1 cellular context compared by ENCODE assay signal in the genomic region with DNA sequence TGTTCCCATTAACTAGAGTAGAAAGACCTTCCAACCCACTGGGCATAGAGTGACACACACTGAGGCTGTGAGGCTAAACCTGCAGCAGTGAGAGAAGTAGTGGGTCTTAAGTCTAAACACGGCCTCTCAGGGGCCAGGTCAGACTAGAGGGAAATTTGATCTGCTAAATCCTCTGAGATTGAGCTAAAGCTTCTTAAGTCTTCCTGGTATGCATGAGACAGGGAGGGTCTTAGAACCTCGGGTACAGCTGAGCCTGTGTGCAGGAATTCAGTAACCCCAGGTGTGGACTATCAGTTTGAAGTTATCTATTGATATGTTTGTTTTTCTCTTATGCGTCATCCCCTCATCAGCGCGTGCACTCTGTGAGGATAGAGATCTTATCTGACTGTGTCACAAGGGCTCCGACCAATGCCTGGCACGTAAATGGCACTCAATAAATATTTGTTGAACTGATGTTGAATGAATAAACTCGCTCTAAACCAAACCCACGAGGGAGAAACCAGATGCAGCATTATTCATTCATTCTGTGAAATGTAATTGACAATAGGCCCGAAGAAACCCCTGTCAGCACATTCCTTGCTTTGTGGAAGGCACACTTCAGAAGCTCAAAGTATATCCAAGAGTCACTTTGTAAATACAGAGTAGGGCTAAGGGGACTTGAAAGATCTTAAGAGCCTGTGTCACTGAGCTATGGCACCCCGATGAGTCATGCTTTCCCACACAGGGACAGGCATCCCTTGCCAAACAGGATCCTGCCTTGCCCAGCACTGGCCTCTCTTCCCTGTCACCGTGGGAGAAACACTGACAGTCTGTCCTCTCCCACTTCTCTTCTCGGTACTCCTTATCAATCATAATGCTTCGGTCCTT.
TF ChIP-seq lines count a peak whose summit lies in the region.

No MANE protein-coding gene starts in this region.

TF ChIP-seq in HepG2, 621 proteins besides CTCF, POLR2A, EP300 and RAD21 (continued from another document and continues in another):
- TF ChIP-seq, protein P1, sequence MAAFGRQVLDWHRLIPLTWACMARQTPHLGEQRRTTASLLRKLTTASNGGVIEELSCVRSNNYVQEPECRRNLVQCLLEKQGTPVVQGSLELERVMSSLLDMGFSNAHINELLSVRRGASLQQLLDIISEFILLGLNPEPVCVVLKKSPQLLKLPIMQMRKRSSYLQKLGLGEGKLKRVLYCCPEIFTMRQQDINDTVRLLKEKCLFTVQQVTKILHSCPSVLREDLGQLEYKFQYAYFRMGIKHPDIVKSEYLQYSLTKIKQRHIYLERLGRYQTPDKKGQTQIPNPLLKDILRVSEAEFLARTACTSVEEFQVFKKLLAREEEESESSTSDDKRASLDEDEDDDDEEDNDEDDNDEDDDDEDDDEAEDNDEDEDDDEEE (CRISPR knock-in tag; IDR thresholded peaks at IDR 0.05) = no peak
- TF ChIP-seq HMG20B (CRISPR knock-in tag; conservative IDR thresholded peaks at IDR 0.05) = peak; percentile 44; the same call in 1 of the 2 replicates
- no peak for TF ChIP-seq MAFG (CRISPR knock-in tag; IDR thresholded peaks at IDR 0.05)
- no peak for TF ChIP-seq GATAD1 (CRISPR knock-in tag; IDR thresholded peaks at IDR 0.05)
- TF ChIP-seq, protein P2, sequence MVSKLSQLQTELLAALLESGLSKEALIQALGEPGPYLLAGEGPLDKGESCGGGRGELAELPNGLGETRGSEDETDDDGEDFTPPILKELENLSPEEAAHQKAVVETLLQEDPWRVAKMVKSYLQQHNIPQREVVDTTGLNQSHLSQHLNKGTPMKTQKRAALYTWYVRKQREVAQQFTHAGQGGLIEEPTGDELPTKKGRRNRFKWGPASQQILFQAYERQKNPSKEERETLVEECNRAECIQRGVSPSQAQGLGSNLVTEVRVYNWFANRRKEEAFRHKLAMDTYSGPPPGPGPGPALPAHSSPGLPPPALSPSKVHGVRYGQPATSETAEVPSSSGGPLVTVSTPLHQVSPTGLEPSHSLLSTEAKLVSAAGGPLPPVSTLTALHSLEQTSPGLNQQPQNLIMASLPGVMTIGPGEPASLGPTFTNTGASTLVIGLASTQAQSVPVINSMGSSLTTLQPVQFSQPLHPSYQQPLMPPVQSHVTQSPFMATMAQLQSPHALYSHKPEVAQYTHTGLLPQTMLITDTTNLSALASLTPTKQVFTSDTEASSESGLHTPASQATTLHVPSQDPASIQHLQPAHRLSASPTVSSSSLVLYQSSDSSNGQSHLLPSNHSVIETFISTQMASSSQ (IDR thresholded peaks at IDR 0.05; ENCODE audit: low read depth) = 0 out of 2 replicates have a peak, but pooled peaks have one; percentile 25
- TF ChIP-seq, protein P2 (CRISPR knock-in tag; IDR thresholded peaks at IDR 0.05; ENCODE audit: borderline replicate concordance) = no peak
- no peak for TF ChIP-seq ZNF562 (CRISPR knock-in tag; IDR thresholded peaks at IDR 0.05; ENCODE audit: borderline replicate concordance)
- no peak for TF ChIP-seq KLF12 (CRISPR knock-in tag; IDR thresholded peaks at IDR 0.05; ENCODE audit: borderline replicate concordance)
- TF ChIP-seq MZF1 (CRISPR knock-in tag; IDR thresholded peaks at IDR 0.05; ENCODE audit: borderline replicate concordance) = no peak
- TF ChIP-seq RORA (CRISPR knock-in tag; IDR thresholded peaks at IDR 0.05) = no peak
- TF ChIP-seq, protein P3, sequence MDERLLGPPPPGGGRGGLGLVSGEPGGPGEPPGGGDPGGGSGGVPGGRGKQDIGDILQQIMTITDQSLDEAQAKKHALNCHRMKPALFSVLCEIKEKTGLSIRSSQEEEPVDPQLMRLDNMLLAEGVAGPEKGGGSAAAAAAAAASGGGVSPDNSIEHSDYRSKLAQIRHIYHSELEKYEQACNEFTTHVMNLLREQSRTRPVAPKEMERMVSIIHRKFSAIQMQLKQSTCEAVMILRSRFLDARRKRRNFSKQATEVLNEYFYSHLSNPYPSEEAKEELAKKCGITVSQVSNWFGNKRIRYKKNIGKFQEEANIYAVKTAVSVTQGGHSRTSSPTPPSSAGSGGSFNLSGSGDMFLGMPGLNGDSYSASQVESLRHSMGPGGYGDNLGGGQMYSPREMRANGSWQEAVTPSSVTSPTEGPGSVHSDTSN (CRISPR knock-in tag; IDR thresholded peaks at IDR 0.05) = no peak
- TF ChIP-seq POLR2AphosphoS5 (IDR thresholded peaks at IDR 0.05; ENCODE audit: low read depth, low read length) = no peak
- TF ChIP-seq, protein P4, sequence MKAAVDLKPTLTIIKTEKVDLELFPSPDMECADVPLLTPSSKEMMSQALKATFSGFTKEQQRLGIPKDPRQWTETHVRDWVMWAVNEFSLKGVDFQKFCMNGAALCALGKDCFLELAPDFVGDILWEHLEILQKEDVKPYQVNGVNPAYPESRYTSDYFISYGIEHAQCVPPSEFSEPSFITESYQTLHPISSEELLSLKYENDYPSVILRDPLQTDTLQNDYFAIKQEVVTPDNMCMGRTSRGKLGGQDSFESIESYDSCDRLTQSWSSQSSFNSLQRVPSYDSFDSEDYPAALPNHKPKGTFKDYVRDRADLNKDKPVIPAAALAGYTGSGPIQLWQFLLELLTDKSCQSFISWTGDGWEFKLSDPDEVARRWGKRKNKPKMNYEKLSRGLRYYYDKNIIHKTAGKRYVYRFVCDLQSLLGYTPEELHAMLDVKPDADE (CRISPR knock-in tag; IDR thresholded peaks at IDR 0.05) = no peak
- no peak for TF ChIP-seq ETV6 (CRISPR knock-in tag; conservative IDR thresholded peaks at IDR 0.05)
- TF ChIP-seq ISX (CRISPR knock-in tag; conservative IDR thresholded peaks at IDR 0.05) = no peak
- TF ChIP-seq BORCS8-MEF2B (CRISPR knock-in tag; IDR thresholded peaks at IDR 0.05) = no peak
- TF ChIP-seq, protein P5, sequence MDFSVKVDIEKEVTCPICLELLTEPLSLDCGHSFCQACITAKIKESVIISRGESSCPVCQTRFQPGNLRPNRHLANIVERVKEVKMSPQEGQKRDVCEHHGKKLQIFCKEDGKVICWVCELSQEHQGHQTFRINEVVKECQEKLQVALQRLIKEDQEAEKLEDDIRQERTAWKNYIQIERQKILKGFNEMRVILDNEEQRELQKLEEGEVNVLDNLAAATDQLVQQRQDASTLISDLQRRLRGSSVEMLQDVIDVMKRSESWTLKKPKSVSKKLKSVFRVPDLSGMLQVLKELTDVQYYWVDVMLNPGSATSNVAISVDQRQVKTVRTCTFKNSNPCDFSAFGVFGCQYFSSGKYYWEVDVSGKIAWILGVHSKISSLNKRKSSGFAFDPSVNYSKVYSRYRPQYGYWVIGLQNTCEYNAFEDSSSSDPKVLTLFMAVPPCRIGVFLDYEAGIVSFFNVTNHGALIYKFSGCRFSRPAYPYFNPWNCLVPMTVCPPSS (IDR thresholded peaks at IDR 0.05) = no peak
- TF ChIP-seq, protein P6, sequence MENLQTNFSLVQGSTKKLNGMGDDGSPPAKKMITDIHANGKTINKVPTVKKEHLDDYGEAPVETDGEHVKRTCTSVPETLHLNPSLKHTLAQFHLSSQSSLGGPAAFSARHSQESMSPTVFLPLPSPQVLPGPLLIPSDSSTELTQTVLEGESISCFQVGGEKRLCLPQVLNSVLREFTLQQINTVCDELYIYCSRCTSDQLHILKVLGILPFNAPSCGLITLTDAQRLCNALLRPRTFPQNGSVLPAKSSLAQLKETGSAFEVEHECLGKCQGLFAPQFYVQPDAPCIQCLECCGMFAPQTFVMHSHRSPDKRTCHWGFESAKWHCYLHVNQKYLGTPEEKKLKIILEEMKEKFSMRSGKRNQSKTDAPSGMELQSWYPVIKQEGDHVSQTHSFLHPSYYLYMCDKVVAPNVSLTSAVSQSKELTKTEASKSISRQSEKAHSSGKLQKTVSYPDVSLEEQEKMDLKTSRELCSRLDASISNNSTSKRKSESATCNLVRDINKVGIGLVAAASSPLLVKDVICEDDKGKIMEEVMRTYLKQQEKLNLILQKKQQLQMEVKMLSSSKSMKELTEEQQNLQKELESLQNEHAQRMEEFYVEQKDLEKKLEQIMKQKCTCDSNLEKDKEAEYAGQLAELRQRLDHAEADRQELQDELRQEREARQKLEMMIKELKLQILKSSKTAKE (CRISPR knock-in tag; IDR thresholded peaks at IDR 0.05; ENCODE audit: borderline replicate concordance) = no peak
- TF ChIP-seq JUN (CRISPR knock-in tag; IDR thresholded peaks at IDR 0.05) = peak; percentile 69; the same call in 1 of the 2 replicates
- no peak for TF ChIP-seq SNAI1 (CRISPR knock-in tag; IDR thresholded peaks at IDR 0.05; ENCODE audit: borderline replicate concordance)
- TF ChIP-seq KLF6 (CRISPR knock-in tag; IDR thresholded peaks at IDR 0.05) = 0 out of 2 replicates have a peak, but pooled peaks have one; percentile 26
- TF ChIP-seq SP2 (CRISPR knock-in tag; IDR thresholded peaks at IDR 0.05) = no peak
- TF ChIP-seq ERF (CRISPR knock-in tag; IDR thresholded peaks at IDR 0.05) = no peak
- TF ChIP-seq ZNF333 (CRISPR knock-in tag; IDR thresholded peaks at IDR 0.05; ENCODE audit: borderline replicate concordance) = no peak
- no peak for TF ChIP-seq MYNN (CRISPR knock-in tag; IDR thresholded peaks at IDR 0.05; ENCODE audit: low read depth)
- TF ChIP-seq ZSCAN21 (CRISPR knock-in tag; IDR thresholded peaks at IDR 0.05; ENCODE audit: borderline replicate concordance) = no peak
- no peak for TF ChIP-seq ESRRA (CRISPR knock-in tag; IDR thresholded peaks at IDR 0.05; ENCODE audit: low read depth)
- TF ChIP-seq HIVEP1 (CRISPR knock-in tag; IDR thresholded peaks at IDR 0.05) = no peak
- TF ChIP-seq KDM2A (CRISPR knock-in tag; IDR thresholded peaks at IDR 0.05; ENCODE audit: borderline replicate concordance, low read depth) = no peak
- no peak for TF ChIP-seq ZZZ3 (CRISPR knock-in tag; IDR thresholded peaks at IDR 0.05; ENCODE audit: borderline replicate concordance)
- TF ChIP-seq ELF3 (CRISPR knock-in tag; IDR thresholded peaks at IDR 0.05) = peak; percentile 22; the same call in 1 of the 2 replicates
- no peak for TF ChIP-seq SRSF1 (optimal IDR thresholded peaks at IDR 0.05; ENCODE audit: low read depth, low read length)
- TF ChIP-seq JARID2 (CRISPR knock-in tag; IDR thresholded peaks at IDR 0.05; ENCODE audit: insufficient replicate concordance) = no peak
- TF ChIP-seq, protein P7, sequence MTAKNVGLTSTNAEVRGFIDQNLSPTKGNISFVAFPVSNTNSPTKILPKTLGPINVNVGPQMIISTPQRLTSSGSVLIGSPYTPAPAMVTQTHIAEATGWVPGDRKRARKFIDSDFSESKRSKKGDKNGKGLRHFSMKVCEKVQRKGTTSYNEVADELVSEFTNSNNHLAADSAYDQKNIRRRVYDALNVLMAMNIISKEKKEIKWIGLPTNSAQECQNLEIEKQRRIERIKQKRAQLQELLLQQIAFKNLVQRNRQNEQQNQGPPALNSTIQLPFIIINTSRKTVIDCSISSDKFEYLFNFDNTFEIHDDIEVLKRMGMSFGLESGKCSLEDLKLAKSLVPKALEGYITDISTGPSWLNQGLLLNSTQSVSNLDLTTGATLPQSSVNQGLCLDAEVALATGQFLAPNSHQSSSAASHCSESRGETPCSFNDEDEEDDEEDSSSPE (CRISPR knock-in tag; IDR thresholded peaks at IDR 0.05) = no peak
- TF ChIP-seq REXO4 (CRISPR knock-in tag; IDR thresholded peaks at IDR 0.05; ENCODE audit: borderline replicate concordance) = no peak
- TF ChIP-seq ZNF546 (CRISPR knock-in tag; conservative IDR thresholded peaks at IDR 0.05) = no peak
- TF ChIP-seq, protein P8, sequence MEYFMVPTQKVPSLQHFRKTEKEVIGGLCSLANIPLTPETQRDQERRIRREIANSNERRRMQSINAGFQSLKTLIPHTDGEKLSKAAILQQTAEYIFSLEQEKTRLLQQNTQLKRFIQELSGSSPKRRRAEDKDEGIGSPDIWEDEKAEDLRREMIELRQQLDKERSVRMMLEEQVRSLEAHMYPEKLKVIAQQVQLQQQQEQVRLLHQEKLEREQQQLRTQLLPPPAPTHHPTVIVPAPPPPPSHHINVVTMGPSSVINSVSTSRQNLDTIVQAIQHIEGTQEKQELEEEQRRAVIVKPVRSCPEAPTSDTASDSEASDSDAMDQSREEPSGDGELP (IDR thresholded peaks at IDR 0.05; ENCODE audit: borderline replicate concordance, low read depth) = 0 out of 2 replicates have a peak, but pooled peaks have one; percentile 41
- no peak for TF ChIP-seq HDAC6 (IDR thresholded peaks at IDR 0.05; ENCODE audit: low read depth, low read length)
- no peak for TF ChIP-seq PHF20 (CRISPR knock-in tag; IDR thresholded peaks at IDR 0.05)
- TF ChIP-seq PHF8 (CRISPR knock-in tag; IDR thresholded peaks at IDR 0.05) = no peak
- no peak for TF ChIP-seq GABPA (IDR thresholded peaks at IDR 0.05; ENCODE audit: low read depth, low read length)
- TF ChIP-seq GABPA (CRISPR knock-in tag; IDR thresholded peaks at IDR 0.05; ENCODE audit: low read depth) = peak; percentile 34; the same call in 1 of the 2 replicates
- TF ChIP-seq POLR2AphosphoS2 (IDR thresholded peaks at IDR 0.05; ENCODE audit: low read depth, low read length) = no peak
- TF ChIP-seq, protein P9, sequence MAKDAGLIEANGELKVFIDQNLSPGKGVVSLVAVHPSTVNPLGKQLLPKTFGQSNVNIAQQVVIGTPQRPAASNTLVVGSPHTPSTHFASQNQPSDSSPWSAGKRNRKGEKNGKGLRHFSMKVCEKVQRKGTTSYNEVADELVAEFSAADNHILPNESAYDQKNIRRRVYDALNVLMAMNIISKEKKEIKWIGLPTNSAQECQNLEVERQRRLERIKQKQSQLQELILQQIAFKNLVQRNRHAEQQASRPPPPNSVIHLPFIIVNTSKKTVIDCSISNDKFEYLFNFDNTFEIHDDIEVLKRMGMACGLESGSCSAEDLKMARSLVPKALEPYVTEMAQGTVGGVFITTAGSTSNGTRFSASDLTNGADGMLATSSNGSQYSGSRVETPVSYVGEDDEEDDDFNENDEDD (CRISPR knock-in tag; IDR thresholded peaks at IDR 0.05; ENCODE audit: borderline replicate concordance) = no peak
- TF ChIP-seq, protein P10, sequence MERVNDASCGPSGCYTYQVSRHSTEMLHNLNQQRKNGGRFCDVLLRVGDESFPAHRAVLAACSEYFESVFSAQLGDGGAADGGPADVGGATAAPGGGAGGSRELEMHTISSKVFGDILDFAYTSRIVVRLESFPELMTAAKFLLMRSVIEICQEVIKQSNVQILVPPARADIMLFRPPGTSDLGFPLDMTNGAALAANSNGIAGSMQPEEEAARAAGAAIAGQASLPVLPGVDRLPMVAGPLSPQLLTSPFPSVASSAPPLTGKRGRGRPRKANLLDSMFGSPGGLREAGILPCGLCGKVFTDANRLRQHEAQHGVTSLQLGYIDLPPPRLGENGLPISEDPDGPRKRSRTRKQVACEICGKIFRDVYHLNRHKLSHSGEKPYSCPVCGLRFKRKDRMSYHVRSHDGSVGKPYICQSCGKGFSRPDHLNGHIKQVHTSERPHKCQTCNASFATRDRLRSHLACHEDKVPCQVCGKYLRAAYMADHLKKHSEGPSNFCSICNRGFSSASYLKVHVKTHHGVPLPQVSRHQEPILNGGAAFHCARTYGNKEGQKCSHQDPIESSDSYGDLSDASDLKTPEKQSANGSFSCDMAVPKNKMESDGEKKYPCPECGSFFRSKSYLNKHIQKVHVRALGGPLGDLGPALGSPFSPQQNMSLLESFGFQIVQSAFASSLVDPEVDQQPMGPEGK (CRISPR knock-in tag; IDR thresholded peaks at IDR 0.05) = no peak; the same call in 1 of the 2 replicates
